In the genomic region with DNA sequence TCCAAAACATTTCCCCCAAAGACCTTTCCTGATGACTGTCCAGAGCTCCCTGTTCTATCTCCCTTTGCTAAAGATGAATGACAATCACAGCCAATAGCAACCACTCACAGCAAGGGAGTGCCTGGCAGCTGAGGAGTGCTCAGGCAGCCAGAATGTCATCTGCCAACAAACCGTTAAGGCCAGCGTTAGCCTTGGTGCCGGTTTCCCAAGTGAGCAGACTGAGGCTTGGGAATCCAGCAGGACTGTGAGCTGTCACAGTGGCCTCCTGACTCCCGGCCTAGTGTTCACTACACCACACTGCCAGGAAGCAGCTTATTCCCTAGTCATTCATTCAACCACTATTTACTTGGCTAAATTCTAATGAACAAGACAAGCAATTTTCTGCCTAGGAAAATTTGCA, we compare ENCODE assay signal across 2 cellular contexts.
TF ChIP-seq lines count a peak whose summit lies in the region.

No MANE protein-coding gene starts in this region.

TF ChIP-seq in IMR-90, 13 proteins besides CTCF, POLR2A, EP300 and RAD21:
- TF ChIP-seq FOS (IDR thresholded peaks at IDR 0.05; ENCODE audit: low read depth, low read length): no peak
- TF ChIP-seq SMC3 (IDR thresholded peaks at IDR 0.05; ENCODE audit: low read depth, low read length): no peak
- TF ChIP-seq NFE2L2 (IDR thresholded peaks at IDR 0.05; ENCODE audit: low read depth, low read length): no peak

TF ChIP-seq in GM12891, 5 proteins besides CTCF, POLR2A, EP300 and RAD21:
- no peak for TF ChIP-seq POU2F2 (IDR thresholded peaks at IDR 0.05; ENCODE audit: low read depth, low read length)
- no peak for TF ChIP-seq TAF1 (IDR thresholded peaks at IDR 0.05; ENCODE audit: low read depth, low read length)
- no peak for TF ChIP-seq PAX5 (IDR thresholded peaks at IDR 0.05; ENCODE audit: insufficient read depth, low read length, severe bottlenecking)
- TF ChIP-seq SPI1 (IDR thresholded peaks at IDR 0.05; ENCODE audit: low read depth, low read length): no peak
- TF ChIP-seq POLR2AphosphoS5 (IDR thresholded peaks at IDR 0.05; ENCODE audit: low read depth, low read length): no peak
